1 cellular context compared by ENCODE assay signal in the genomic region with DNA sequence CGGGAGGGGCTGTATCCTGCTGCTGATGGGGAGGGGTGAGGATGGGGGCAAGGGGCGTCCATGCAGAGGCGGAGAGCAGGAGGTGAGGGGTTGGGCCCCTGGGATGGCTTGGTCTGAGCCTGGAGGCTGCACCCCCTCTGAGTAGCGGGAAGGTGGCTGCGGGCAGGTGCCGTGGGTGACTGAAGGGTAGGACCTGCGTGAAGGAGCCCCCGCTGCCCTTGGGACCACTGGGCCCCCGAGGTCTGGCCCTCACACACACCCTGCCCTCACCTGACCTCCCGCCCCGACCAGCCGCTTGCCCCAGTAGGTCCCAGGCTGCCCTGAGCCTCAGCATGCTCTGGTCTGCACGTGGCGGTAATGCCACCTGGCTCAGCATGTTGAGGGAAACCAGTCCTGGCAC.
TF ChIP-seq lines count a peak whose summit lies in the region.

No MANE protein-coding gene starts in this region.

TF ChIP-seq in H1, 55 proteins besides CTCF, POLR2A, EP300 and RAD21:
- TF ChIP-seq RFX5 (IDR thresholded peaks at IDR 0.05; ENCODE audit: borderline replicate concordance, low read depth, low read length) (no peak), BRCA1 (IDR thresholded peaks at IDR 0.05; ENCODE audit: low read depth, low read length) (no peak), YY1 (IDR thresholded peaks at IDR 0.05; ENCODE audit: low read depth, low read length) (no peak), ASH2L (IDR thresholded peaks at IDR 0.05; ENCODE audit: low read length) (no peak), KDM5A (IDR thresholded peaks at IDR 0.05; ENCODE audit: low read length) (no peak), RXRA (IDR thresholded peaks at IDR 0.05; ENCODE audit: insufficient read depth, low read depth, low read length) (no peak), SP1 (IDR thresholded peaks at IDR 0.05; ENCODE audit: low read depth, low read length) (no peak), CBX8 (IDR thresholded peaks at IDR 0.05; ENCODE audit: borderline replicate concordance, low read depth, low read length) (no peak)
- TF ChIP-seq, protein P1, sequence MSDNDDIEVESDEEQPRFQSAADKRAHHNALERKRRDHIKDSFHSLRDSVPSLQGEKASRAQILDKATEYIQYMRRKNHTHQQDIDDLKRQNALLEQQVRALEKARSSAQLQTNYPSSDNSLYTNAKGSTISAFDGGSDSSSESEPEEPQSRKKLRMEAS (IDR thresholded peaks at IDR 0.05), result no peak
TF ChIP-seq in H1: peak in this region for 0.
